In genomic region chr4:2943364-2944090, GRCh38 we compare ENCODE assay signal across 16 cellular contexts. TPM values are rescaled to one million over a fixed set of nuclear protein-coding genes. Genes with fewer than 3 reads are reported as not detected.
DNase-seq lines count a peak whose midpoint lies in the region; ATAC-seq and TF ChIP-seq lines count a peak whose summit lies in the region.
"Had no signal": no experiment of that assay in that cellular context is flagged by ENCODE, and none has a peak within 500 bp of the region (broad histone marks: within the 10 kb centered on the region; RNA-seq: fewer than 3 reads in every experiment).

No MANE protein-coding gene starts in this region.

- H3K27ac ChIP-seq in coronary artery: no peak overlapping the region
- H3K27ac ChIP-seq: foreskin keratinocyte, parathyroid adenoma had no signal

- peaks cover 56% of the 10 kb centered on the region for H3K36me3 ChIP-seq in H7 (replicated peaks; ENCODE audit: control insufficient read depth, insufficient read depth, low read length)

- ATAC-seq in HG02623 (IDR thresholded peaks at IDR 0.05; ENCODE audit: unreplicated experiment): no peak
- no peak for ATAC-seq in HG03196 (IDR thresholded peaks at IDR 0.05; ENCODE audit: unreplicated experiment)
- ATAC-seq: left lobe of liver had no signal

- TF ChIP-seq CTCF in coronary artery (IDR thresholded peaks at IDR 0.05): no peak

- no peaks in the 10 kb centered on the region for H3K27me3 ChIP-seq in H7 (ENCODE audit: control insufficient read depth, insufficient read depth, low read length)
- H3K27me3 ChIP-seq: foreskin keratinocyte had no signal

- H3K4me3 ChIP-seq in H7 (ENCODE audit: insufficient read depth, low read depth, low read length) (no peak overlapping the region), coronary artery (no peak overlapping the region)
- H3K4me3 ChIP-seq: smooth muscle cell had no signal

- peak; percentile 11 for DNase-seq in activated T-cell treated with anti-CD3 and anti-CD28 coated beads, Interleukin-2, amount 50 U/mL, for 1 hour
- no peak for DNase-seq in activated T-cell treated with anti-CD3 and anti-CD28 coated beads for 4 hours
- peak; percentile 40 for DNase-seq in H7
- DNase-seq in coronary artery (ENCODE audit: low spot score): peak; percentile 49
- peak; percentile 21 for DNase-seq in stimulated activated CD8-positive, alpha-beta memory T cell treated with anti-CD3 and anti-CD28 coated beads, Interleukin-4, amount 100 ng/mL, for 48 hours
- DNase-seq in DMS 273 (lab: John Stamatoyannopoulos, UW; ENCODE audit: unreplicated experiment): no peak
- DNase-seq: anterior cingulate cortex, foreskin keratinocyte, NCI-H1092, NCI-H2171, RPMI8226 had no signal

RNA-seq across cellular contexts. Expression of gene NOP14, which starts 19.7 kb away (rescaled TPM):
- 17.3 and 19.2 TPM in 2 replicates for total RNA-seq in H7 (2014; rRNA removed; shearing (Covaris generic))

RNA-seq across cellular contexts. Expression of gene GRK4, which starts 19.8 kb away (rescaled TPM):
- total RNA-seq in H7 (2014; rRNA removed; shearing (Covaris generic)): 0.48 and 1.9 TPM in 2 replicates

Comparison
In these comparisons a context has a peak if more than half of its experiments do, and no peak if none do; other contexts are left out.
1. DNase-seq: peak in activated T-cell treated with anti-CD3 and anti-CD28 coated beads, Interleukin-2, amount 50 U/mL, for 1 hour (single experiment), H7 (single experiment), coronary artery (single experiment) and stimulated activated CD8-positive, alpha-beta memory T cell treated with anti-CD3 and anti-CD28 coated beads, Interleukin-4, amount 100 ng/mL, for 48 hours (single experiment); none in activated T-cell treated with anti-CD3 and anti-CD28 coated beads for 4 hours (single experiment) and DMS 273 (single experiment).